In genomic region chr6:132021552-132022375, GRCh38 we compare ENCODE assay signal across 28 cellular contexts.
A peak's percentile ranks its signal among the peaks of the same experiment; 100 is the strongest.
DNase-seq lines count a peak whose midpoint lies in the region; ATAC-seq and TF ChIP-seq lines count a peak whose summit lies in the region.
"Had no signal": no experiment of that assay in that cellular context is flagged by ENCODE, and none has a peak within 500 bp of the region (broad histone marks: within the 10 kb centered on the region; RNA-seq: fewer than 3 reads in every experiment).

No MANE protein-coding gene starts in this region.

- DNase-seq in HT-29 (ENCODE audit: low spot score) (peak; percentile 15), adipocyte (ENCODE audit: low read depth) (peak; percentile 14), left kidney (ENCODE audit: low read depth, low spot score) (peak; percentile 2), GM20000 (ENCODE audit: low spot score) (no peak)
- DNase-seq: activated B cell treated with CpG ODN at 0.5 μM for 24 hours; activated CD4-positive, alpha-beta T cell treated with anti-CD3 and anti-CD28 coated beads, Interleukin-2, amount 50 U/mL, for 48 hours; activated CD8-positive, alpha-beta memory T cell treated with anti-CD3 and anti-CD28 coated beads, Interleukin-2, amount 50 U/mL, for 4 hours; activated naive CD4-positive, alpha-beta T cell treated with anti-CD3 and anti-CD28 coated beads for 36 hours; BE2C; colonic mucosa; DMS79; effector CD8-positive, alpha-beta T cell; erythroblast; heart left ventricle; left cardiac atrium; NCI-H1105 treated with DMSO at 0.1 percent for 48 hours; NCI-H2029; NCI-H526 treated with DMSO at 0.1 percent for 48 hours; retina; SHP77 treated with DMSO at 0.1 percent for 48 hours; T1000; transverse colon had no signal

- no peaks in the 10 kb centered on the region for H3K36me3 ChIP-seq in adipocyte (ENCODE audit: control insufficient read depth, insufficient read depth, low read length, severe bottlenecking)
- H3K36me3 ChIP-seq: BE2C, breast epithelium, colonic mucosa, heart left ventricle, transverse colon had no signal

- TF ChIP-seq CTCF in 22Rv1 (IDR thresholded peaks at IDR 0.05) (no peak), GM20000 (IDR thresholded peaks at IDR 0.05; ENCODE audit: extremely low read depth, missing control alignments) (no peak)

- H3K9me3 ChIP-seq in adipocyte (ENCODE audit: control insufficient read depth, low read length): no peaks in the 10 kb centered on the region
- H3K9me3 ChIP-seq: BE2C, breast epithelium, colonic mucosa, heart left ventricle, transverse colon had no signal

- H3K27me3 ChIP-seq in adipocyte (replicated peaks; ENCODE audit: control insufficient read depth, insufficient read depth, low read length): no peaks in the 10 kb centered on the region
- H3K27me3 ChIP-seq: BE2C, breast epithelium, colonic mucosa, heart left ventricle, transverse colon had no signal

- ATAC-seq in GM21381 (IDR thresholded peaks at IDR 0.05; ENCODE audit: unreplicated experiment): no peak
- ATAC-seq in GM18909 (IDR thresholded peaks at IDR 0.05; ENCODE audit: poor library complexity, unreplicated experiment): no peak
- no peak for ATAC-seq in HG02763 (IDR thresholded peaks at IDR 0.05; ENCODE audit: unreplicated experiment)
- ATAC-seq: heart left ventricle, left cardiac atrium had no signal

- no peak overlapping the region for H3K9ac ChIP-seq in adipocyte (ENCODE audit: low read length)

- peak overlapping the region; percentile 9; the same call in 1 of the 2 replicates for H3K27ac ChIP-seq in 22Rv1
- H3K27ac ChIP-seq: colonic mucosa, HL-60 had no signal

- no peak overlapping the region for H3K4me3 ChIP-seq in adipocyte (ENCODE audit: low read length)
- H3K4me3 ChIP-seq: breast epithelium, colonic mucosa, heart left ventricle, transverse colon had no signal

- peaks cover 26% of the 10 kb centered on the region for H3K4me1 ChIP-seq in adipocyte (ENCODE audit: control insufficient read depth, insufficient read depth, low read length)
- H3K4me1 ChIP-seq: BE2C, breast epithelium, colonic mucosa had no signal
